Comparison of ENCODE assay signal across 1 cellular context in genomic region chr10:104035817-104036384, GRCh38.
TF ChIP-seq lines count a peak whose summit lies in the region.

No MANE protein-coding gene starts in this region.

TF ChIP-seq in IMR-90, 13 proteins besides CTCF, POLR2A, EP300 and RAD21:
- TF ChIP-seq BHLHE40 (IDR thresholded peaks at IDR 0.05; ENCODE audit: low read depth, low read length) (no peak), FOS (IDR thresholded peaks at IDR 0.05; ENCODE audit: low read depth, low read length) (no peak), CEBPB (IDR thresholded peaks at IDR 0.05; ENCODE audit: low read depth, low read length) (no peak), SMC3 (IDR thresholded peaks at IDR 0.05; ENCODE audit: low read depth, low read length) (no peak), CHD1 (IDR thresholded peaks at IDR 0.05; ENCODE audit: low read depth, low read length) (no peak), MAFK (IDR thresholded peaks at IDR 0.05; ENCODE audit: low read depth, low read length) (no peak), USF2 (IDR thresholded peaks at IDR 0.05; ENCODE audit: low read depth, low read length) (no peak), MAZ (IDR thresholded peaks at IDR 0.05; ENCODE audit: borderline replicate concordance, low read depth, low read length) (no peak)
